ENCODE assay signal across 24 cellular contexts in the genomic region with DNA sequence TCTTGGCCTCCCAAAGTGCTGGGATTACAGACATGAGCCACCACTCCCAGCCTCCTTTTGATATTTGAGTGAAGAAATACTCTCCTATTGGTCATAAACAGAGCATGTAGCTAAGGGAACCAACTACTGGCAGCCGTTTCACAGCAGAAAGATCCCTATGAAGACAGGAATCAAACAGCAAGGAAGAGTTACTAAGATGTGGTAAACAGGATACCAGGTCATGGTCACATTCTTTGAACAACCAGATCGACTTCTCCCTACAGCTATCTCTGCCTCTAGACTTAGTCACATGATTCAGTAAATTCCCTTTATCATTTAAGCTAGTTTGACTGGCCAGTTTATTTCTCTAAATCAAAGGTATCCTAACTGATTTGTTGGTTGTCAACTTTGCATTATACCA.
"Had no signal": no experiment of that assay in that cellular context is flagged by ENCODE, and none has a peak within 500 bp of the region (broad histone marks: within the 10 kb centered on the region; RNA-seq: fewer than 3 reads in every experiment).

No MANE protein-coding gene starts in this region.

- H3K4me1 Mint-ChIP-seq: neural progenitor cell had no signal

- DNase-seq: dermis blood vessel endothelial cell; effector memory CD4-positive, alpha-beta T cell; head of caudate nucleus; kidney glomerular epithelial cell; mesenchymal stem cell; mucosa of descending colon; naive thymus-derived CD4-positive, alpha-beta T cell; sigmoid colon; stimulated activated CD4-positive, alpha-beta T cell treated with anti-CD3 and anti-CD28 coated beads, Interleukin-2, amount 100 ng/mL, for 24 hours; stimulated activated CD4-positive, alpha-beta T cell treated with anti-CD3 and anti-CD28 coated beads, Interleukin-4, amount 100 ng/mL, for 24 hours; stimulated activated naive CD8-positive, alpha-beta T cell treated with anti-CD3 and anti-CD28 coated beads, Interleukin-15, Interleukin-2, amounts not matched to agents 100 U/mL and 50 U/mL, for 24 hours; substantia nigra; upper lobe of left lung had no signal

- H2AFZ ChIP-seq: neural progenitor cell, parathyroid adenoma had no signal

- H3K27me3 Mint-ChIP-seq: central memory CD8-positive, alpha-beta T cell; progenitor cell of endocrine pancreas had no signal

- H3K4me1 ChIP-seq: neural progenitor cell, parathyroid adenoma, sigmoid colon, upper lobe of left lung had no signal

- H3K79me2 ChIP-seq: parathyroid adenoma had no signal

- H3K27ac Mint-ChIP-seq: mesothelial cell of epicardium; naive thymus-derived CD4-positive, alpha-beta T cell; nephron; neural progenitor cell; progenitor cell of endocrine pancreas; stimulated activated effector memory CD8-positive, alpha-beta T cell treated with anti-CD3 and anti-CD28 coated beads, Interleukin-12 subunit alpha, Interleukin-12 subunit beta, amount 100 ng/mL, for 72 hours had no signal

- H3K36me3 Mint-ChIP-seq: stimulated activated effector memory CD8-positive, alpha-beta T cell treated with anti-CD3 and anti-CD28 coated beads, Interleukin-12 subunit alpha, Interleukin-12 subunit beta, amount 100 ng/mL, for 72 hours had no signal

- H3K36me3 ChIP-seq: neural progenitor cell, sigmoid colon, thoracic aorta, upper lobe of left lung had no signal

- H3K9me3 ChIP-seq: mucosa of descending colon, sigmoid colon, thoracic aorta, upper lobe of left lung had no signal

- H3K4me3 Mint-ChIP-seq: central memory CD8-positive, alpha-beta T cell; mesothelial cell of epicardium; naive thymus-derived CD4-positive, alpha-beta T cell; nephron; neural progenitor cell; stimulated activated effector memory CD8-positive, alpha-beta T cell treated with anti-CD3 and anti-CD28 coated beads, Interleukin-12 subunit alpha, Interleukin-12 subunit beta, amount 100 ng/mL, for 72 hours had no signal

- ATAC-seq: mucosa of descending colon; naive thymus-derived CD4-positive, alpha-beta T cell; stimulated activated effector memory CD8-positive, alpha-beta T cell treated with anti-CD3 and anti-CD28 coated beads, Interleukin-12 subunit alpha, Interleukin-12 subunit beta, amount 100 ng/mL, for 72 hours; stimulated activated naive CD8-positive, alpha-beta T cell treated with anti-CD3 and anti-CD28 coated beads, Interleukin-15, Interleukin-2, amounts not matched to agents 100 U/mL and 50 U/mL, for 24 hours had no signal

- H3K27ac ChIP-seq: coronary artery, neural progenitor cell, parathyroid adenoma, sigmoid colon, thoracic aorta, tibial nerve, upper lobe of left lung had no signal

- H3K27me3 ChIP-seq: neural progenitor cell, sigmoid colon, tibial nerve, upper lobe of left lung had no signal

- H3K4me3 ChIP-seq: coronary artery, lung, mucosa of descending colon, neural progenitor cell, sigmoid colon, thoracic aorta, tibial nerve, upper lobe of left lung had no signal

- H3K9me3 Mint-ChIP-seq: central memory CD8-positive, alpha-beta T cell; stimulated activated effector memory CD8-positive, alpha-beta T cell treated with anti-CD3 and anti-CD28 coated beads, Interleukin-12 subunit alpha, Interleukin-12 subunit beta, amount 100 ng/mL, for 72 hours had no signal

- H3K4me2 ChIP-seq: neural progenitor cell had no signal
